8 cellular contexts compared by ENCODE assay signal in genomic region chr1:19209990-19210771, GRCh38. TPM values are rescaled to one million over a fixed set of nuclear protein-coding genes. Genes with fewer than 3 reads are reported as not detected.
DNase-seq lines count a peak whose midpoint lies in the region; ATAC-seq and TF ChIP-seq lines count a peak whose summit lies in the region.

Gene UBR4 (minus strand): TSS chr1:19210266. CDS start chr1:19210248, 18 bp downstream.

- H3K4me2 ChIP-seq in PC-9: peak within 1 kb of the TSS; percentile 94

- peak; percentile 71 for ATAC-seq in GM21619 (IDR thresholded peaks at IDR 0.05; ENCODE audit: unreplicated experiment)

- H3K4me1 ChIP-seq in PC-9 (replicated peaks; ENCODE audit: insufficient read depth): peaks cover 19% of the 10 kb centered on the region
- H3K4me1 ChIP-seq in mucosa of stomach (ENCODE audit: control insufficient read depth, insufficient read depth, low read length): peaks cover 7% of the 10 kb centered on the region

- peaks cover 73% of the 10 kb centered on the region for H3K79me2 ChIP-seq in PC-9 (ENCODE audit: low read depth)

- peak within 1 kb of the TSS; percentile 93 for H3K4me3 Mint-ChIP-seq in activated T-cell treated with anti-CD3 and anti-CD28 coated beads, Interleukin-2, amount 50 U/mL, for 24 hours

- peaks cover 68% of the 10 kb centered on the region for H3K4me1 Mint-ChIP-seq in activated T-cell treated with anti-CD3 and anti-CD28 coated beads, Interleukin-2, amount 50 U/mL, for 24 hours (ENCODE audit: low read depth)

- H3K27me3 Mint-ChIP-seq in activated T-cell treated with anti-CD3 and anti-CD28 coated beads, Interleukin-2, amount 50 U/mL, for 24 hours: no peaks in the 10 kb centered on the region

- DNase-seq in DMS153 (lab: John Stamatoyannopoulos, UW): peak; percentile 93
- DNase-seq in Jurkat, Clone E6-1 (ENCODE audit: low read depth, low spot score): peak; percentile 95
- peak; percentile 84 to 92 for DNase-seq in PC-9
- peak; percentile 99 for DNase-seq in activated T-cell treated with anti-CD3 and anti-CD28 coated beads, Interleukin-2, amount 50 U/mL, for 24 hours
- DNase-seq in erythroblast (lab: John Stamatoyannopoulos, UW): peak; percentile 97 to 98
- DNase-seq in stimulated activated CD8-positive, alpha-beta memory T cell treated with anti-CD3 and anti-CD28 coated beads, Interleukin-7, amount 100 ng/mL, for 1 hour (ENCODE audit: low read depth in 2 of 2): peak; percentile 94 to 97

- BruUV-seq in PC-9 (replicated peaks; lab: Mats Ljungman, UMichigan): no TSS peak

- H3K4me3 ChIP-seq in Jurkat, Clone E6-1 (ENCODE audit: low read length): peak within 1 kb of the TSS; percentile 99
- H3K4me3 ChIP-seq in PC-9 (peak within 1 kb of the TSS; percentile 85), mucosa of stomach (ENCODE audit: low read length) (peak within 1 kb of the TSS; percentile 71)

- H2AFZ ChIP-seq in PC-9: peak within 1 kb of the TSS; percentile 90

- H3F3A ChIP-seq in PC-9 (ENCODE audit: insufficient read depth, low read depth): peaks cover 11% of the 10 kb centered on the region; the same call in 1 of the 2 replicates

- peak within 1 kb of the TSS; percentile 81 for H3K27ac ChIP-seq in PC-9

- no peaks in the 10 kb centered on the region for H3K9me3 Mint-ChIP-seq in activated T-cell treated with anti-CD3 and anti-CD28 coated beads, Interleukin-2, amount 50 U/mL, for 24 hours

- POLR2A ChIA-PET in PC-9 (lab: Charles Lee; ENCODE audit: unreplicated experiment): interaction anchor here (0.6 kb wide), 1 partner anchor 54 kb away, joined by 4 read pairs; no protein-coding TSS in a partner anchor

- TF ChIP-seq POLR2A in erythroblast (IDR thresholded peaks at IDR 0.05; ENCODE audit: low read length): peak; percentile 97

- H3K36me3 ChIP-seq in PC-9 (ENCODE audit: low read depth) (no peaks in the 10 kb centered on the region), mucosa of stomach (ENCODE audit: control insufficient read depth, insufficient read depth, low read length) (no peaks in the 10 kb centered on the region)

- no peaks in the 10 kb centered on the region for H3K9me3 ChIP-seq in PC-9 (ENCODE audit: insufficient read depth, low read depth)
- H3K9me3 ChIP-seq in mucosa of stomach (ENCODE audit: control insufficient read depth, low read length): no peaks in the 10 kb centered on the region

- peak within 1 kb of the TSS; percentile 73 for H3K9ac ChIP-seq in mucosa of stomach (ENCODE audit: low read length)

- intact Hi-C loops in PC-9 (cut with micrococcal nuclease; ENCODE audit: unreplicated experiment): no loop called here

- H3K36me3 Mint-ChIP-seq in activated T-cell treated with anti-CD3 and anti-CD28 coated beads, Interleukin-2, amount 50 U/mL, for 24 hours (ENCODE audit: low read depth): peaks cover 78% of the 10 kb centered on the region

- no peaks in the 10 kb centered on the region for H3K9me2 ChIP-seq in PC-9 (ENCODE audit: insufficient read depth)

- peak within 1 kb of the TSS; percentile 98 for H3K27ac Mint-ChIP-seq in activated T-cell treated with anti-CD3 and anti-CD28 coated beads, Interleukin-2, amount 50 U/mL, for 24 hours

- CTCF ChIA-PET in PC-9 (lab: Charles Lee): no interaction called here

- no peaks in the 10 kb centered on the region for H3K27me3 ChIP-seq in PC-9 (ENCODE audit: insufficient read depth, low read depth)
- H3K27me3 ChIP-seq in mucosa of stomach (ENCODE audit: control insufficient read depth, insufficient read depth, low read length): no peaks in the 10 kb centered on the region

- H4K20me1 ChIP-seq in PC-9 (ENCODE audit: insufficient read depth): peaks cover 17% of the 10 kb centered on the region

- no peak for TF ChIP-seq CTCF in PC-9 (conservative IDR thresholded peaks at IDR 0.05)

RNA-seq across cellular contexts. Expression of gene UBR4, which starts in this region (rescaled TPM):
- 129 TPM for polyA plus RNA-seq in Jurkat, Clone E6-1 (2012; ENCODE audit: insufficient read depth, insufficient read length)
- total RNA-seq in PC-9 (2021): 117 and 126 TPM in 2 replicates

Comparison
In these comparisons a context has a peak if more than half of its experiments do, and no peak if none do; other contexts are left out.
1. Peak in every context shown above with its lines: DNase-seq, ATAC-seq, H3K4me3 ChIP-seq and H3K27ac ChIP-seq.